ENCODE assay signal across 9 cellular contexts in the genomic region with DNA sequence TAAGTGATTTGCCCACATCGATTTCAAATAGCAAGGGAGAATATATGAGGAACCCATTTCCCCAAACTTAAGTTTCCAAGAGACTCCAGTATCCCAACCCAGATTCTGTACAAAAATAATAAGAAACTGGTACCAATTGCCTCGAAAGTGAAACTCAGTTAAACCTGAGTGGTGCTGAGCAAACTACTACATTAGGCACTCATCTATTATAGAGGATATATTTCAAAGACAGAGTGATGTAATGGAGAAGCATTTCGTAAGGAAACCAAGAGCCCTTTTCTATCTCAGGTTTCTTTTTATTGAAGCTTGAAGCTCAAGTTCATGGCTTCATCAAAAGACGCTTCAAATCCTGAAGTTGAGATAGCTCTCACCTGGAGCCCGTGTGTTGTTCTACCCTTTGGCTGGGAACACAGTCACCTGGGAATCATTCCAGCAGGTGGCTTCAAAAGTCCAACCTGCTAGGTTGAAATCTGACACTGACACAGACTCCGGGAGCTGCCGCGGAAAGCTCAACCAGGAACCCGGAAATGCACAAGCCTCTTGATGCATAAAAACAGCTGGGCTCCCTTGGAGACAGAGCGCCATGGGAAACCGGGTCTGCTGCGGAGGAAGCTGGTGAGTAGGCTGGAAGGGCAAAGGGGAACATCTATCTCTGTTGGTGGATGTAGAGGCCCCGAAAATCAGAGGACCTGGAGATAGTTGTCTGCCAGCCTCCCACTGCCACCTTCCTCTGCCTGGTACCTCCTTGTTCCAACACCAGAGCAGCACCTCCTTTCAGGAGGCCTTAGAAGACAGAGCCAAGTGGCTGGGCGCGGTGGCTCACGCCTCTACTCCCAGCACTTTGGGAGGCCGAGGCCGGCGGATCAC. TPM values are rescaled to one million over a fixed set of nuclear protein-coding genes. Genes with fewer than 3 reads are reported as not detected.
A peak's percentile ranks its signal among the peaks of the same experiment; 100 is the strongest.
DNase-seq lines count a peak whose midpoint lies in the region; ATAC-seq and TF ChIP-seq lines count a peak whose summit lies in the region.
"Had no signal": no experiment of that assay in that cellular context is flagged by ENCODE, and none has a peak within 500 bp of the region (broad histone marks: within the 10 kb centered on the region; RNA-seq: fewer than 3 reads in every experiment).

TSS of gene C11orf52 (plus strand) at position 524 of the 867 bp plus-strand sequence. CDS start at position 584, 60 bp downstream.

- H3K27ac ChIP-seq in KMS-11: no peak within 1 kb of the TSS
- peak within 1 kb of the TSS in 3 of 4 donors; percentile 62 to 88 (median 84) for H3K27ac ChIP-seq in Peyer's patch
- H3K27ac ChIP-seq in iPS DF 6.9 (ENCODE audit: low read length): no peak within 1 kb of the TSS
- H3K27ac ChIP-seq in smooth muscle cell (ENCODE audit: low read depth): no peak within 1 kb of the TSS

- H2AFZ ChIP-seq in KMS-11 (ENCODE audit: low read depth) (no peak within 1 kb of the TSS), smooth muscle cell (ENCODE audit: low read depth) (peak within 1 kb of the TSS; percentile 77)

- H3K4me1 ChIP-seq in KMS-11 (ENCODE audit: low read depth, poor library complexity, severe bottlenecking) (peaks cover 11% of the 10 kb centered on the region), Peyer's patch (peaks cover 0 to 8% (median 0%) of the 10 kb centered on the region in 4 donors), iPS DF 6.9 (ENCODE audit: control insufficient read depth, insufficient read depth, low read length) (no peaks in the 10 kb centered on the region), smooth muscle cell (ENCODE audit: low read depth) (peaks cover 13% of the 10 kb centered on the region)

- H3K79me2 ChIP-seq in KMS-11 (ENCODE audit: insufficient read depth, low read depth) (no peaks in the 10 kb centered on the region), smooth muscle cell (ENCODE audit: low read depth) (no peaks in the 10 kb centered on the region)

- ATAC-seq in GM18868 (IDR thresholded peaks at IDR 0.05; ENCODE audit: unreplicated experiment): no peak

- H3K4me1 Mint-ChIP-seq in HFFc6 (ENCODE audit: low read depth): peaks cover 36% of the 10 kb centered on the region

- peaks cover 3% of the 10 kb centered on the region; the same call in 1 of the 2 replicates for H3K27me3 Mint-ChIP-seq in HFFc6 (ENCODE audit: insufficient read depth)

- H3K9me3 ChIP-seq in Peyer's patch (no peaks in the 10 kb centered on the region), iPS DF 6.9 (ENCODE audit: control insufficient read depth, insufficient read depth, low read length) (no peaks in the 10 kb centered on the region), smooth muscle cell (replicated peaks; ENCODE audit: low read depth) (no peaks in the 10 kb centered on the region)

- no peak for TF ChIP-seq CTCF in KMS-11 (conservative IDR thresholded peaks at IDR 0.05; ENCODE audit: low read depth, low read length)
- peak in 2 of 6 experiments; percentile 19 to 37 for TF ChIP-seq CTCF in Peyer's patch (IDR thresholded peaks at IDR 0.05)
- TF ChIP-seq CTCF in smooth muscle cell (IDR thresholded peaks at IDR 0.05; ENCODE audit: borderline replicate concordance, insufficient read depth, poor library complexity, severe bottlenecking): no peak
- no peak for TF ChIP-seq CTCF in HFFc6 (IDR thresholded peaks at IDR 0.05)

- H3K9me3 Mint-ChIP-seq in HFFc6: no peaks in the 10 kb centered on the region

- H3K4me3 Mint-ChIP-seq in HFFc6: no peak within 1 kb of the TSS

- TF ChIP-seq POLR2A in Peyer's patch (IDR thresholded peaks at IDR 0.05): peak; percentile 50 to 71

- WGBS in iPS DF 6.9 (ENCODE audit: insufficient coverage, insufficient read length): no CpG with 5 or more reads among the region's 19 CpGs
- WGBS in smooth muscle cell (ENCODE audit: low lambda C conversion rate): 58% methylated on average over 19 of the region's 19 CpGs

- peak in 2 of 3 donors; percentile 83 to 85 for DNase-seq in Peyer's patch
- peak; percentile 78 for DNase-seq in iPS DF 6.9 (ENCODE audit: low read depth, low spot score)
- DNase-seq in smooth muscle cell (lab: John Stamatoyannopoulos, UW; ENCODE audit: unreplicated experiment): no peak
- no peak for DNase-seq in central memory CD4-positive, alpha-beta T cell
- DNase-seq in HFFc6: no peak
- no peak for DNase-seq in ecto neural progenitor cell (ENCODE audit: low spot score)
- DNase-seq: activated T-cell treated with anti-CD3 and anti-CD28 coated beads, Interleukin-2, amount 50 U/mL, for 1 hour had no signal

- H4K20me1 ChIP-seq in KMS-11 (ENCODE audit: insufficient read depth): no peaks in the 10 kb centered on the region
- H4K20me1 ChIP-seq in smooth muscle cell (ENCODE audit: low read depth): no peaks in the 10 kb centered on the region

- H3F3A ChIP-seq in smooth muscle cell (ENCODE audit: low read depth): no peaks in the 10 kb centered on the region

- H3K27me3 ChIP-seq in KMS-11 (ENCODE audit: insufficient read depth, low read depth): no peaks in the 10 kb centered on the region
- H3K27me3 ChIP-seq in Peyer's patch: no peaks in the 10 kb centered on the region
- no peaks in the 10 kb centered on the region; the same call in 1 of the 2 replicates for H3K27me3 ChIP-seq in iPS DF 6.9 (ENCODE audit: control insufficient read depth, insufficient read depth, low read length)
- no peaks in the 10 kb centered on the region for H3K27me3 ChIP-seq in smooth muscle cell (ENCODE audit: low read depth)

- H3K4me2 ChIP-seq in KMS-11 (0 out of 2 replicates have a peak within 1 kb of the TSS, but pooled peaks have one; percentile 21), smooth muscle cell (peak within 1 kb of the TSS; percentile 43)

- no peaks in the 10 kb centered on the region for H3K36me3 Mint-ChIP-seq in HFFc6 (ENCODE audit: low read depth)

- no peaks in the 10 kb centered on the region for H3K36me3 ChIP-seq in KMS-11 (ENCODE audit: insufficient read depth)
- H3K36me3 ChIP-seq in Peyer's patch: no peaks in the 10 kb centered on the region
- no peaks in the 10 kb centered on the region for H3K36me3 ChIP-seq in iPS DF 6.9 (ENCODE audit: control insufficient read depth, insufficient read depth, low read length)
- no peaks in the 10 kb centered on the region for H3K36me3 ChIP-seq in smooth muscle cell (ENCODE audit: low read depth)

- H3K9ac ChIP-seq in KMS-11 (no peak within 1 kb of the TSS), smooth muscle cell (ENCODE audit: low read depth) (no peak within 1 kb of the TSS)

- no peak within 1 kb of the TSS for H3K27ac Mint-ChIP-seq in HFFc6

- H3K4me3 ChIP-seq in KMS-11 (IDR thresholded peaks at IDR 0.05; ENCODE audit: insufficient read depth, low read depth, low read length) (no peak within 1 kb of the TSS), Peyer's patch (peak within 1 kb of the TSS in 2 of 4 donors; percentile 46 to 48), iPS DF 6.9 (ENCODE audit: low read length) (no peak within 1 kb of the TSS), smooth muscle cell (peak within 1 kb of the TSS; percentile 19)

RNA-seq across cellular contexts. Expression of gene C11orf52, which starts in this region (rescaled TPM):
- total RNA-seq in Peyer's patch (10 to 100 TPM in 2 of 4 donors, 1 to 10 TPM in 2; 4.1 to 15.7 (median 10.4) TPM), smooth muscle cell (0.90 and 3.0 TPM in 2 replicates)
- 0.64 and 1.2 TPM in 2 replicates for polyA plus RNA-seq in smooth muscle cell
- under 1 TPM; 0.35 to 0.96 (median 0.64) TPM for total RNA-seq in HFFc6 (2021; fragmentation: NEBNext Ultra II Directional; extraction: Animal tissue kit (Norgen Biotek cat#: 25700))

Comparison
In these comparisons a context has a peak if more than half of its experiments do, and no peak if none do; other contexts are left out.
1. H3K27ac ChIP-seq: peak in Peyer's patch (3 of 4); none in KMS-11 (single experiment), iPS DF 6.9 (single experiment) and smooth muscle cell (single experiment).
2. DNase-seq: peak in Peyer's patch (2 of 3) and iPS DF 6.9 (single experiment); none in smooth muscle cell (single experiment), central memory CD4-positive, alpha-beta T cell (single experiment), HFFc6 (single experiment) and ecto neural progenitor cell (single experiment).